Comparison of ENCODE assay signal across 14 cellular contexts in the genomic region with DNA sequence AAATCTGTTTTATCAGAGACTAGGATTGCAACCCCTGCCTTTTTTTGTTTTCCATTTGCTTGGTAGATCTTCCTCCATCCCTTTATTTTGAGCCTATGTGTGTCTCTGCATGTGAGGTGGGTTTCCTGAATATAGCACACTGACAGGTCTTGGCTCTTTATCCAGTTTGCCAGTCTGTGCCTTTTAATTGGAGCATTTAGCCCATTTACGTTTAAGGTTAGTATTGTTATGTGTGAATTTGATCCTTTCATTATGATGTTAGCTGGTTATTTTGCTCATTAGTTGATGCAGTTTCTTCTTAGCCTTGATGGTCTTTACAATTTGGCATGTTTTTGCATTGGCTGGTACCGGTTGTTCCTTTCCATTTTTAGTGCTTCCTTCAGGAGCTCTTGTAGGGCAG. TPM values are rescaled to one million over a fixed set of nuclear protein-coding genes. Genes with fewer than 3 reads are reported as not detected.
"Had no signal": no experiment of that assay in that cellular context is flagged by ENCODE, and none has a peak within 500 bp of the region (broad histone marks: within the 10 kb centered on the region; RNA-seq: fewer than 3 reads in every experiment).

No MANE protein-coding gene starts in this region.

RNA-seq across cellular contexts. Expression of gene ALAS2, which starts 19.8 kb away (rescaled TPM):
- total RNA-seq: suprapubic skin, thyroid gland, transverse colon had no signal
- polyA plus RNA-seq: stomach, urinary bladder had no signal

RNA-seq across cellular contexts. Expression of gene PAGE2B, which starts 24.2 kb away (rescaled TPM):
- total RNA-seq: stomach, subcutaneous adipose tissue, suprapubic skin, temporal lobe, thoracic aorta, thyroid gland, tibial nerve, upper lobe of left lung, upper lobe of right lung, ureter, urinary bladder, uterus, vagina had no signal
- polyA plus RNA-seq: urinary bladder had no signal

RNA-seq across cellular contexts. Expression of gene PAGE2, which starts 38.2 kb away (rescaled TPM):
- total RNA-seq: stomach, subcutaneous adipose tissue, suprapubic skin, temporal lobe, thoracic aorta, thyroid gland, tibial nerve, transverse colon, upper lobe of left lung, upper lobe of right lung, ureter, urinary bladder, uterus, vagina had no signal
- polyA plus RNA-seq: stomach, urinary bladder had no signal

RNA-seq across cellular contexts. Expression of gene PFKFB1, which starts 56.6 kb away (rescaled TPM):
- total RNA-seq: thoracic aorta, upper lobe of right lung, uterus, vagina had no signal
